8 cellular contexts compared by ENCODE assay signal in the genomic region with DNA sequence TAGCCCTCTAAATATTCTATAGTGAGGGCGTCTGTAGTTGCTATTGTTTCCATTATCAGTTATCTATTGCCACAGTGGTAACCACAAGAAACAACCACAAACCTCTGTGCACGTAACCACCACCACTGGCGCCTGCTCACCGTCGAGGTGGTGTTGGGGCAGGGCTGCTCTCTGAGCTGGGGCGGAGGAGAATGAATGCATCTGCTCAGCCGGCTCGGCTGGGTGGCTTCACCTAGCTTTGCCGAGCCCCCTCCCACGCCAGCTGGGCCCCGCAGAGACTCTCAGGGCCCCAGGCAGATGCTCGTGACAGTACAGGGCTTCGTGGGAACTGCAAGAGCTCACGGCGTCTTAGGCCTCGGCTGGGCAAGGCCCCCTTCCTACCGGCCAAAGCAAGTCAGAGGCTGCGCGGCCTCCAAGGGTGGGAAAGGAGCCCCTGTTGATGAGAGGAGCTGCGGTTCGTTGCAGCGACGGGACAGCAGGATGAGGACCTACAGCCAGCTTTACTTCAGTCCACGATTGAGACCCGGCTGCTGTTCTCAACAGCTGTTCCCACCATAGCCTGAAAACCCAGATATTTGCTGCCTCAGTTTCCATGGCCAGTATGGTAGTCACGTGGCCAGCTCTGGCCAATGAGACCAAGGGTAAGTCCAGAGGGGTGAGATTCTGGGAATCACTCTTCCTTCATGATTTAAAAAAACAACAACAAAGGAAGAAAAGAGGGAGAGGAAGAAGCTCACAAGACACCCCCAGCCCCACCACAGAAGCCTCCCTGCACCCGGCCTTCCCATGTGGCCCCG.
DNase-seq lines count a peak whose midpoint lies in the region; ATAC-seq lines count a peak whose summit lies in the region.

No MANE protein-coding gene starts in this region.

- ATAC-seq in GM18517 (IDR thresholded peaks at IDR 0.05; ENCODE audit: unreplicated experiment) (peak; percentile 98), HG02884 (IDR thresholded peaks at IDR 0.05; ENCODE audit: unreplicated experiment) (peak; percentile 97)

- DNase-seq in OCI-M1 (lab: John Stamatoyannopoulos, UW) (peak; percentile 84), amygdala (lab: John Stamatoyannopoulos, UW) (no peak), Ammon's horn (ENCODE audit: low spot score) (no peak), C1 segment of cervical spinal cord (lab: John Stamatoyannopoulos, UW) (no peak)
- peak; percentile 66 for DNase-seq in activated naive CD4-positive, alpha-beta T cell treated with anti-CD3 and anti-CD28 coated beads, Interleukin-2, amount 50 U/mL, for 16 hours
- peak; percentile 45 for DNase-seq in stimulated activated CD8-positive, alpha-beta memory T cell treated with anti-CD3 and anti-CD28 coated beads, Interleukin-4, amount 100 ng/mL, for 24 hours (ENCODE audit: low read depth)

Comparison
In these comparisons a context has a peak if more than half of its experiments do, and no peak if none do; other contexts are left out.
1. DNase-seq: peak in OCI-M1 (single experiment), activated naive CD4-positive, alpha-beta T cell treated with anti-CD3 and anti-CD28 coated beads, Interleukin-2, amount 50 U/mL, for 16 hours (single experiment) and stimulated activated CD8-positive, alpha-beta memory T cell treated with anti-CD3 and anti-CD28 coated beads, Interleukin-4, amount 100 ng/mL, for 24 hours (single experiment); none in amygdala (0 of 56), Ammon's horn (single experiment) and C1 segment of cervical spinal cord (0 of 14).